In the genomic region with DNA sequence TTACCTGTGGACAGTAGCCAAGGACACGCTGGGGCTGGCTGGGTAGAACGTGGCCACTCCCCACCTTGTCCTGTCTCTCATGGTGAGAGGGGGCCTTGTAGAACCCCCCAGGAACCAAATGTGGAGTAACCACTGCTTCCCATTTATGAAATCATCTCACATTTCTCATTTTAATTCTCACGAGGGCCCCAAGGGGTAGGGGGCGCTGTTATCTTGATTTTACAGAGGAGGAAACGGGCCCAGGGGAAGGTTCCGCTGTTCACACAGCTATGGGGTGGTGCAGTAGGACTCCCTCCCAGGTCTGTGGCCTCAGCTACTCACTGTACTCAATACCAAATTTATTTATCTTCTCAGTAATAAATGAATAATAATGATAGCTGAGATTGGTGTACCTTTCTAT, we compare ENCODE assay signal across 7 cellular contexts. TPM values are rescaled to one million over a fixed set of nuclear protein-coding genes. Genes with fewer than 3 reads are reported as not detected.
DNase-seq lines count a peak whose midpoint lies in the region; ATAC-seq and TF ChIP-seq lines count a peak whose summit lies in the region.

No MANE protein-coding gene starts in this region.

- H3K4me1 ChIP-seq in SJCRH30 = peaks cover 4% of the 10 kb centered on the region; the same call in 1 of the 2 replicates

- DNase-seq in GM20000 (ENCODE audit: low spot score) (peak; percentile 65), SJCRH30 (peak; percentile 53 to 63), hepatic stellate cell (ENCODE audit: low spot score) (peak; percentile 38), LoVo (ENCODE audit: low spot score) (no peak)
- peak; percentile 88 for DNase-seq in activated effector memory CD4-positive, alpha-beta T cell treated with anti-CD3 and anti-CD28 coated beads, Interleukin-2, amount 50 U/mL, for 16 hours
- peak; percentile 46 to 69 (median 52) for DNase-seq in stimulated activated CD4-positive, alpha-beta T cell treated with anti-CD3 and anti-CD28 coated beads, TNF-alpha, amount 100 ng/mL, for 48 hours (ENCODE audit: low read depth in 3 of 3)

- no peaks in the 10 kb centered on the region for H3K9me3 ChIP-seq in SJCRH30 (replicated peaks)

- TF ChIP-seq CTCF in GM20000 (IDR thresholded peaks at IDR 0.05; ENCODE audit: extremely low read depth, missing control alignments) = peak; percentile 29

- no peaks in the 10 kb centered on the region for H3K27me3 ChIP-seq in SJCRH30

- no peak overlapping the region for H3K27ac ChIP-seq in SJCRH30

- ATAC-seq in GM18858 (IDR thresholded peaks at IDR 0.05; ENCODE audit: unreplicated experiment) = no peak

- no peaks in the 10 kb centered on the region for H3K36me3 ChIP-seq in SJCRH30

- no peak overlapping the region for H3K4me3 ChIP-seq in SJCRH30

RNA-seq across cellular contexts. Expression of a gene that starts 5.5 kb away (rescaled TPM):
- 0.15 and 0.16 TPM in 2 replicates for total RNA-seq in SJCRH30 (2014; rRNA removed; shearing (Covaris generic))

RNA-seq across cellular contexts. Expression of a gene that starts 19.5 kb away (rescaled TPM):
- total RNA-seq in SJCRH30 (2014; rRNA removed; shearing (Covaris generic)) = not detected in 2 replicates

RNA-seq across cellular contexts. Expression of a gene that starts 25.9 kb away (rescaled TPM):
- 175 and 202 TPM in 2 replicates for total RNA-seq in SJCRH30 (2014; rRNA removed; shearing (Covaris generic))
